In the genomic region with DNA sequence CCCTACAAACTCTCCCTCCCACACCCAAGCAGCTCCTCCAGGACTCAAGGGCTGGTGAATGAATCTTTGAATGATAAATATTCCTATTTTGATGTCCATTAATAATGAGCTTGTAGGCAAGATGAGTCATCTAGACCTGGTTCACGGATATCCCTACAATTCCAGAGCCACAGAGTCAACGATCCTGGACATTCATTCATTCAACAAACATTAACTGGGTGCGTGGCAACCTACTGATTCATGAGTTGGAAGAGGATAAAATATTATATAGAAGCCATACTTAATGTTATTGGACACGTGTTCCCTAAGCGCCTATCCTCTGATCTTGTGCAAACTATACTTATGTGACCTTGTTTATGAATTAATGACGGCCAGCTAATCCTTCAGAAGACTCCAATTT, we compare ENCODE assay signal across 7 cellular contexts. TPM values are rescaled to one million over a fixed set of nuclear protein-coding genes. Genes with fewer than 3 reads are reported as not detected.
DNase-seq lines count a peak whose midpoint lies in the region; ATAC-seq and TF ChIP-seq lines count a peak whose summit lies in the region.
"Had no signal": no experiment of that assay in that cellular context is flagged by ENCODE, and none has a peak within 500 bp of the region (broad histone marks: within the 10 kb centered on the region; RNA-seq: fewer than 3 reads in every experiment).

No MANE protein-coding gene starts in this region.

- H3K36me3 ChIP-seq in esophagus muscularis mucosa, result no peaks in the 10 kb centered on the region
- H3K36me3 ChIP-seq in subcutaneous abdominal adipose tissue (ENCODE audit: control insufficient read depth in 5 of 5, insufficient read depth in 5 of 5, low read length in 5 of 5), result no peaks in the 10 kb centered on the region

- no peak overlapping the region for H3K9ac ChIP-seq in subcutaneous abdominal adipose tissue (ENCODE audit: low read length in 5 of 5)

- TF ChIP-seq EP300 in esophagus muscularis mucosa (IDR thresholded peaks at IDR 0.05), result no peak

- H3K4me1 ChIP-seq in esophagus muscularis mucosa (peaks cover 4 to 18% (median 14%) of the 10 kb centered on the region in 4 donors), subcutaneous abdominal adipose tissue (ENCODE audit: control insufficient read depth in 5 of 5, insufficient read depth in 5 of 5, low read length in 5 of 5) (peaks cover 0 to 43% (median 32%) of the 10 kb centered on the region in 5 donors)

- intact Hi-C loops in esophagus muscularis mucosa (cut with DNase I), result loop anchor here (10.0 kb wide), 1 partner anchor 371 kb away; no protein-coding TSS in a partner anchor

- H3K36me3 Mint-ChIP-seq in activated T-cell treated with anti-CD3 and anti-CD28 coated beads, Interleukin-2, amount 50 U/mL, for 72 hours (ENCODE audit: insufficient read depth in 2 of 2), result no peaks in the 10 kb centered on the region

- no peak for TF ChIP-seq CTCF in esophagus muscularis mucosa (IDR thresholded peaks at IDR 0.05)

- no peaks in the 10 kb centered on the region for H3K27me3 ChIP-seq in esophagus muscularis mucosa
- H3K27me3 ChIP-seq in subcutaneous abdominal adipose tissue (ENCODE audit: control insufficient read depth in 5 of 5, insufficient read depth in 4 of 5, low read length in 5 of 5), result no peaks in the 10 kb centered on the region

- peak overlapping the region; percentile 61 to 80 (median 74) for H3K4me3 ChIP-seq in esophagus muscularis mucosa
- peak overlapping the region; percentile 4 to 66 (median 57) for H3K4me3 ChIP-seq in subcutaneous abdominal adipose tissue (ENCODE audit: low read depth in 1 of 5, low read length in 5 of 5)

- H3K27me3 Mint-ChIP-seq in activated T-cell treated with anti-CD3 and anti-CD28 coated beads, Interleukin-2, amount 50 U/mL, for 72 hours (ENCODE audit: low read depth), result no peaks in the 10 kb centered on the region

- H3K9me3 ChIP-seq in esophagus muscularis mucosa (no peaks in the 10 kb centered on the region), subcutaneous abdominal adipose tissue (ENCODE audit: control insufficient read depth in 5 of 5, low read length in 5 of 5) (no peaks in the 10 kb centered on the region)

- ATAC-seq in activated T-cell treated with anti-CD3 and anti-CD28 coated beads, Interleukin-2, amount 50 U/mL, for 72 hours (replicated peaks in 1 of 2), result no peak
- no peak for ATAC-seq in HG03108 (IDR thresholded peaks at IDR 0.05; ENCODE audit: unreplicated experiment)

- WGBS in esophagus muscularis mucosa, result 48% methylated on average over 6 of the region's 6 CpGs

- H3K9me3 Mint-ChIP-seq in activated T-cell treated with anti-CD3 and anti-CD28 coated beads, Interleukin-2, amount 50 U/mL, for 72 hours, result no peaks in the 10 kb centered on the region

- peaks cover 61% of the 10 kb centered on the region for H3K4me1 Mint-ChIP-seq in activated T-cell treated with anti-CD3 and anti-CD28 coated beads, Interleukin-2, amount 50 U/mL, for 72 hours (ENCODE audit: low read depth)

- H3K27ac ChIP-seq in esophagus muscularis mucosa (replicated peaks in 1 of 4), result no peak overlapping the region
- H3K27ac ChIP-seq in subcutaneous abdominal adipose tissue (ENCODE audit: low read depth, low read length), result no peak overlapping the region

- DNase-seq in activated T-cell treated with anti-CD3 and anti-CD28 coated beads, Interleukin-2, amount 50 U/mL, for 72 hours, result no peak
- no peak for DNase-seq in activated T-cell treated with anti-CD3 and anti-CD28 coated beads, Interleukin-2, amount 50 U/mL, for 1 hour
- DNase-seq in esophagus muscularis mucosa (ENCODE audit: extremely low spot score) (no peak), Ammon's horn (ENCODE audit: low spot score) (no peak)

- peak overlapping the region; percentile 73 to 79 for H3K4me3 Mint-ChIP-seq in activated T-cell treated with anti-CD3 and anti-CD28 coated beads, Interleukin-2, amount 50 U/mL, for 72 hours

- no peak overlapping the region for H3K27ac Mint-ChIP-seq in activated T-cell treated with anti-CD3 and anti-CD28 coated beads, Interleukin-2, amount 50 U/mL, for 72 hours

- TF ChIP-seq POLR2A in esophagus muscularis mucosa (IDR thresholded peaks at IDR 0.05; ENCODE audit: low read depth), result no peak

RNA-seq across cellular contexts. Expression of gene OTUB2, which starts 0.4 kb away (rescaled TPM):
- 1 to 10 TPM; 1.9 to 2.1 TPM for total RNA-seq in activated T-cell treated with anti-CD3 and anti-CD28 coated beads, Interleukin-2, amount 50 U/mL, for 72 hours
- total RNA-seq in esophagus muscularis mucosa, result under 1 TPM in 3 of 4 donors, not detected in 1; 0.42 to 0.63 (median 0.52) TPM

RNA-seq across cellular contexts. Expression of gene CCDC197, which starts 28.6 kb away (rescaled TPM):
- total RNA-seq in activated T-cell treated with anti-CD3 and anti-CD28 coated beads, Interleukin-2, amount 50 U/mL, for 72 hours, result 1 to 10 TPM; 1.6 to 2.2 TPM
- total RNA-seq in esophagus muscularis mucosa, result not detected
- total RNA-seq: subcutaneous adipose tissue had no signal

RNA-seq across cellular contexts. Expression of gene ASB2, which starts 49.4 kb away (rescaled TPM):
- 10 to 100 TPM; 43.3 to 45.6 TPM for total RNA-seq in activated T-cell treated with anti-CD3 and anti-CD28 coated beads, Interleukin-2, amount 50 U/mL, for 72 hours
- total RNA-seq in esophagus muscularis mucosa, result 100 to 1,000 TPM in 3 of 4 donors, 10 to 100 TPM in 1; 53.5 to 164 (median 105) TPM

RNA-seq across cellular contexts. Expression of gene DDX24, which starts 55.3 kb away (rescaled TPM):
- 100 to 1,000 TPM; 193 to 197 TPM for total RNA-seq in activated T-cell treated with anti-CD3 and anti-CD28 coated beads, Interleukin-2, amount 50 U/mL, for 72 hours
- total RNA-seq in esophagus muscularis mucosa, result 100 to 1,000 TPM; 142 to 215 (median 176) TPM

RNA-seq across cellular contexts. Expression of gene IFI27L1, which starts 55.4 kb away (rescaled TPM):
- total RNA-seq in activated T-cell treated with anti-CD3 and anti-CD28 coated beads, Interleukin-2, amount 50 U/mL, for 72 hours, result 10 to 100 TPM; 59.6 to 71.4 TPM
- total RNA-seq in esophagus muscularis mucosa, result 10 to 100 TPM in 1 of 4 donors, 1 to 10 TPM in 3; 5.8 to 12.9 (median 6.4) TPM
